9 cellular contexts compared by ENCODE assay signal in the genomic region with DNA sequence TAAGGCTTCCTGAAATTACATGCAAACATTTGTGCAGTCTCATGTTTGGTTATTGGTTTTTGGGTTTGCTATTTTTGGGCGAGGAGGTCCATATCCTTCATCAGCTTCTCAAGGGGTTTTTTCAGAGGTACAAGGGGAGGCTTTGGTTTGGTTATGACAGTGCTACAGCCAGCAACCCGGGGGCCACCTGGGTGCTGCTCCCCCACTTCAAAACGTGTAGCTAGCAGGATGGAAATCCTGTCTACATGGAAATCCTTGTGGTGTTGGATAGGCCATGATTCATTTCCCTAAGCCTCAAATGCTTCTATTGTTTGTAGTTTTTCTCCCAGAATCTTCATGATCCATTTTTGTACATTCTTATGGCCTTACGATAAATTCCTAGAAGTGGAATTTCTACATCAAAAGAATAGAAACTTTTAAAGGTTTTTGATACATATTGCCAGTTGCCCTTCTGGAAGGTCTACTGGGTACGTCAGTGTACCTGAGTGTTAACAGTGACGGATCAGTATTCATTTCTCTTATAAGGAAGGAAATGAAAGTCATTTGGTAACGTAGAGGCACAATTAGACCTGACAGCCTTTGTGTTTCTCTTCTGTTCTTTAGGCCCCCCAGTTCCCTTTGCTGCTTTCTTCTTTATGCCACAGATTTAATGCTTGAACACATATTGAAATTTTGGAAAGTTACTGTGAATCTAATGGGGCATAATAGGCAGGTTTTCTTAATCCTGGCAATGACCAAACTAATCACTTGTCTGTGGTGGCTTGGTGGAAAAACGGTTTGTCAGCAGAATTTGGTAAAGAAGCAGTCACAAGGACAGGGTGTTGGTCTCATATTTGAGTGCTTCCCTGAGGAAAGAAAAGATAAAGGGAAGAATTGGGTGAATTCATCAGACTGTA.
DNase-seq lines count a peak whose midpoint lies in the region; ATAC-seq and TF ChIP-seq lines count a peak whose summit lies in the region.
"Had no signal": no experiment of that assay in that cellular context is flagged by ENCODE, and none has a peak within 500 bp of the region (broad histone marks: within the 10 kb centered on the region; RNA-seq: fewer than 3 reads in every experiment).

No MANE protein-coding gene starts in this region.

- WGBS in thyroid gland, 2 donors, result 64 to 67% methylated on average over 8 of the region's 8 CpGs

- H3K27me3 ChIP-seq in thyroid gland (no peaks in the 10 kb centered on the region), ascending aorta (no peaks in the 10 kb centered on the region)

- H3K4me1 ChIP-seq in thyroid gland (peaks cover 14 to 40% of the 10 kb centered on the region in 2 donors), ascending aorta (peaks cover 0 to 10% of the 10 kb centered on the region in 2 donors)

- CTCF ChIA-PET in activated naive CD4-positive, alpha-beta T cell treated with anti-CD3 and anti-CD28 coated beads for 36 hours (lab: Charles Lee), result interaction anchor here (1.0 kb wide), 1 partner anchor 16 kb away, joined by 4 read pairs; no protein-coding TSS in a partner anchor
- CTCF ChIA-PET in activated naive CD4-positive, alpha-beta T cell treated with anti-CD3 and anti-CD28 coated beads, Interleukin-2, amount 10 ng/mL, durations not matched to agents 7 days and 5 days (lab: Charles Lee), result no interaction called here

- ATAC-seq in HG03342 (IDR thresholded peaks at IDR 0.05; ENCODE audit: unreplicated experiment) (peak; percentile 52), HG03378 (IDR thresholded peaks at IDR 0.05; ENCODE audit: unreplicated experiment) (no peak)

- peak overlapping the region; percentile 41 to 89 (median 80) for H3K27ac ChIP-seq in thyroid gland
- H3K27ac ChIP-seq in ascending aorta, result no peak overlapping the region
- H3K27ac ChIP-seq: C4-2B had no signal

- no peak overlapping the region for H3K4me3 Mint-ChIP-seq in activated naive CD4-positive, alpha-beta T cell treated with anti-CD3 and anti-CD28 coated beads for 36 hours
- H3K4me3 Mint-ChIP-seq in activated naive CD4-positive, alpha-beta T cell treated with anti-CD3 and anti-CD28 coated beads, Interleukin-2, amount 10 ng/mL, durations not matched to agents 7 days and 5 days, result no peak overlapping the region

- H3K27ac Mint-ChIP-seq in activated naive CD4-positive, alpha-beta T cell treated with anti-CD3 and anti-CD28 coated beads for 36 hours, result no peak overlapping the region
- no peak overlapping the region for H3K27ac Mint-ChIP-seq in activated naive CD4-positive, alpha-beta T cell treated with anti-CD3 and anti-CD28 coated beads, Interleukin-2, amount 10 ng/mL, durations not matched to agents 7 days and 5 days

- no peaks in the 10 kb centered on the region for H3K36me3 ChIP-seq in thyroid gland
- H3K36me3 ChIP-seq in ascending aorta, result no peaks in the 10 kb centered on the region

- peaks cover 44% of the 10 kb centered on the region for H3K4me1 Mint-ChIP-seq in activated naive CD4-positive, alpha-beta T cell treated with anti-CD3 and anti-CD28 coated beads for 36 hours (ENCODE audit: low read depth)
- peaks cover 22% of the 10 kb centered on the region for H3K4me1 Mint-ChIP-seq in activated naive CD4-positive, alpha-beta T cell treated with anti-CD3 and anti-CD28 coated beads, Interleukin-2, amount 10 ng/mL, durations not matched to agents 7 days and 5 days

- no peaks in the 10 kb centered on the region for H3K27me3 Mint-ChIP-seq in activated naive CD4-positive, alpha-beta T cell treated with anti-CD3 and anti-CD28 coated beads for 36 hours (ENCODE audit: low read depth)
- H3K27me3 Mint-ChIP-seq in activated naive CD4-positive, alpha-beta T cell treated with anti-CD3 and anti-CD28 coated beads, Interleukin-2, amount 10 ng/mL, durations not matched to agents 7 days and 5 days, result no peaks in the 10 kb centered on the region

- H3K9me3 ChIP-seq in thyroid gland (no peaks in the 10 kb centered on the region), ascending aorta (no peaks in the 10 kb centered on the region)

- DNase-seq in activated naive CD4-positive, alpha-beta T cell treated with anti-CD3 and anti-CD28 coated beads for 36 hours, result peak; percentile 36
- DNase-seq in activated naive CD4-positive, alpha-beta T cell treated with anti-CD3 and anti-CD28 coated beads, Interleukin-2, amount 10 ng/mL, durations not matched to agents 7 days and 5 days, result no peak
- DNase-seq in fibroblast of peridontal ligament (ENCODE audit: extremely low read depth) (peak; percentile 40), thyroid gland (no peak), NCI-H2081 treated with DMSO at 0.1 percent for 48 hours (lab: John Stamatoyannopoulos, UW) (no peak), ascending aorta (ENCODE audit: low spot score in 2 of 2) (no peak)

- H3K9me3 Mint-ChIP-seq in activated naive CD4-positive, alpha-beta T cell treated with anti-CD3 and anti-CD28 coated beads for 36 hours, result no peaks in the 10 kb centered on the region
- no peaks in the 10 kb centered on the region for H3K9me3 Mint-ChIP-seq in activated naive CD4-positive, alpha-beta T cell treated with anti-CD3 and anti-CD28 coated beads, Interleukin-2, amount 10 ng/mL, durations not matched to agents 7 days and 5 days

- H3K4me3 ChIP-seq in thyroid gland (replicated peaks in 1 of 3) (no peak overlapping the region), ascending aorta (no peak overlapping the region)

- intact Hi-C loops in activated naive CD4-positive, alpha-beta T cell treated with anti-CD3 and anti-CD28 coated beads for 36 hours (cut with micrococcal nuclease), result no loop called here
- intact Hi-C loops in thyroid gland (cut with DNase I) (loop anchor here (5.0 to 10.0 kb wide), 2 partner anchors 51 to 172 kb away; partner anchors contain the start of gene FIBCD1), ascending aorta (cut with DNase I) (no loop called here)

- no peaks in the 10 kb centered on the region for H3K36me3 Mint-ChIP-seq in activated naive CD4-positive, alpha-beta T cell treated with anti-CD3 and anti-CD28 coated beads for 36 hours (ENCODE audit: low read depth)
- H3K36me3 Mint-ChIP-seq in activated naive CD4-positive, alpha-beta T cell treated with anti-CD3 and anti-CD28 coated beads, Interleukin-2, amount 10 ng/mL, durations not matched to agents 7 days and 5 days, result no peaks in the 10 kb centered on the region

- TF ChIP-seq CTCF in thyroid gland (IDR thresholded peaks at IDR 0.05), result no peak
- TF ChIP-seq CTCF in ascending aorta (IDR thresholded peaks at IDR 0.05), result no peak

- no peak for TF ChIP-seq POLR2A in thyroid gland (IDR thresholded peaks at IDR 0.05)

Comparison
In these comparisons a context has a peak if more than half of its experiments do, and no peak if none do; other contexts are left out.
1. DNase-seq: peak in activated naive CD4-positive, alpha-beta T cell treated with anti-CD3 and anti-CD28 coated beads for 36 hours (single experiment) and fibroblast of peridontal ligament (single experiment); none in activated naive CD4-positive, alpha-beta T cell treated with anti-CD3 and anti-CD28 coated beads, Interleukin-2, amount 10 ng/mL, durations not matched to agents 7 days and 5 days (single experiment), thyroid gland (0 of 2), NCI-H2081 treated with DMSO at 0.1 percent for 48 hours (single experiment) and ascending aorta (0 of 2).
2. H3K27ac ChIP-seq: peak in thyroid gland (3 of 3); none in ascending aorta (0 of 2).